Comparison of ENCODE assay signal across 12 cellular contexts in genomic region chr10:121338206-121338991, GRCh38.
"Had no signal": no experiment of that assay in that cellular context is flagged by ENCODE, and none has a peak within 500 bp of the region (broad histone marks: within the 10 kb centered on the region; RNA-seq: fewer than 3 reads in every experiment).

No MANE protein-coding gene starts in this region.

- ATAC-seq: activated naive CD4-positive, alpha-beta T cell treated with anti-CD3 and anti-CD28 coated beads, Interleukin-2, amount 50 U/mL, for 72 hours; left lobe of liver had no signal

- H3K4me3 Mint-ChIP-seq: nephron had no signal

- H3K27ac Mint-ChIP-seq: activated naive CD4-positive, alpha-beta T cell treated with anti-CD3 and anti-CD28 coated beads, Interleukin-2, amount 50 U/mL, for 72 hours had no signal

- H3K36me3 Mint-ChIP-seq: brain had no signal

- H3K9me3 Mint-ChIP-seq: nephron had no signal

- DNase-seq: activated CD4-positive, alpha-beta T cell treated with anti-CD3 and anti-CD28 coated beads, Interleukin-2, amount 50 U/mL, for 4 hours; activated CD4-positive, CD25-positive, alpha-beta regulatory T cell; activated effector memory CD4-positive, alpha-beta T cell treated with Interleukin-2 at 50 U/mL for 16 hours; activated T-cell treated with anti-CD3 and anti-CD28 coated beads, Interleukin-2, amount 50 U/mL, for 1 hour; amniotic stem cell; dermis blood vessel endothelial cell; erythroblast; mesenchymal stem cell had no signal
